1 cellular context compared by ENCODE assay signal in the genomic region with DNA sequence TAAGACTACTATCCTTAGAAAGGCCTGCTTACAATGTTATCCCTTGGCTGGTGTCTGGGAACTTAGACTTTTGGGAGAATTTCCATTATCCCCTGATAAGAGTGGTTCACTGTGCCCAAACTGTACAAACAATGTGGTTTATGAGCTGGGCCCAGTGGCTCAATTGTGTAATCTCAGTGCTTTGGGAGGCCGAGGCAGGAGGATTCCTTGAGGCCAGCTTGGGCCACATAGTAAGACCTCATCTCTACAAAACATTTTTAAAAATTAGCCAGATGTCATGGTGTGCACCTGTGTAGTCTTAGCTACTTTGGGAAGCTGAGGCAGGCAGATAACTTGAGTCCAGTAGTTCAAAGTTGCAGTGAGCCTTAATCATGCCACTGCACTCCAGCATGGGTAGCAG.
TF ChIP-seq lines count a peak whose summit lies in the region.

No MANE protein-coding gene starts in this region.

TF ChIP-seq in GM12878, 131 proteins besides CTCF, POLR2A, EP300 and RAD21:
- TF ChIP-seq ATF7 (IDR thresholded peaks at IDR 0.05; ENCODE audit: low read depth) = no peak
- no peak for TF ChIP-seq ZSCAN29 (IDR thresholded peaks at IDR 0.05)
- no peak for TF ChIP-seq MEF2A (IDR thresholded peaks at IDR 0.05; ENCODE audit: insufficient read depth, low read depth, low read length)
- no peak for TF ChIP-seq CUX1 (IDR thresholded peaks at IDR 0.05; ENCODE audit: insufficient replicate concordance, low read depth, low read length)
- no peak for TF ChIP-seq NFYA (IDR thresholded peaks at IDR 0.05; ENCODE audit: borderline replicate concordance, low read depth, low read length)
- TF ChIP-seq ZNF24 (IDR thresholded peaks at IDR 0.05) = no peak
- no peak for TF ChIP-seq MTA2 (IDR thresholded peaks at IDR 0.05; ENCODE audit: low read depth)
- no peak for TF ChIP-seq SUZ12 (IDR thresholded peaks at IDR 0.05; ENCODE audit: unreplicated experiment)
- TF ChIP-seq ZNF687 (IDR thresholded peaks at IDR 0.05) = no peak
- TF ChIP-seq ELK1 (IDR thresholded peaks at IDR 0.05; ENCODE audit: low read depth, low read length) = no peak
- no peak for TF ChIP-seq SIN3A (IDR thresholded peaks at IDR 0.05; ENCODE audit: low read depth, low read length)
- TF ChIP-seq USF1 (IDR thresholded peaks at IDR 0.05; ENCODE audit: borderline replicate concordance, extremely low read length, insufficient read depth, low read depth, low read length) = no peak
- TF ChIP-seq SIX5 (IDR thresholded peaks at IDR 0.05; ENCODE audit: low read depth, low read length, severe bottlenecking) = no peak
